Comparison of ENCODE assay signal across 10 cellular contexts in the genomic region with DNA sequence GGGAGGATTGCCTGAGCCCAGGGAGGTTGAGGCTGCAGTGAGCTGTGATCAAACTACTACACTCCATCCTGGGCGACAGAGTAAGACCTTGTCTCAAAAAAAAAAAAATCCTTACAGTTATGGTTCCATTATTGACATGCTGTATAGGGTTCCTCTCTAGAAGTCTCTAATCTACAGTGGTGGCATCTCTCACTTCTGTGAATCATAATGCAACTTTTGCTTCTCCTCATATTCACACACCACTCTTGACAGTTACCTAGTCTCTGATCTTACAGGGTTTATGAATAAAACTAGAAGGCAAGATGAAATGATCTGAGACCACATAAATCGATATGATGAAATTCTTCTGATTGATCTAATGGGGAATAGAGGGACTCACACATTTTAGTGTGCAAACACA. TPM values are rescaled to one million over a fixed set of nuclear protein-coding genes. Genes with fewer than 3 reads are reported as not detected.
DNase-seq lines count a peak whose midpoint lies in the region; ATAC-seq and TF ChIP-seq lines count a peak whose summit lies in the region.
"Had no signal": no experiment of that assay in that cellular context is flagged by ENCODE, and none has a peak within 500 bp of the region (broad histone marks: within the 10 kb centered on the region; RNA-seq: fewer than 3 reads in every experiment).

No MANE protein-coding gene starts in this region.

- H3K36me3 ChIP-seq in KOPT-K1 (ENCODE audit: insufficient read depth, low read length) = no peaks in the 10 kb centered on the region

- peaks cover 22 to 83% (median 59%) of the 10 kb centered on the region in 4 donors for H3K4me1 Mint-ChIP-seq in naive thymus-derived CD8-positive, alpha-beta T cell

- H3K27me3 Mint-ChIP-seq in naive thymus-derived CD8-positive, alpha-beta T cell = no peaks in the 10 kb centered on the region

- peak overlapping the region; percentile 63 for H3K27ac ChIP-seq in KOPT-K1 (ENCODE audit: low read depth, low read length, poor library complexity, severe bottlenecking)
- H3K27ac ChIP-seq: body of pancreas, GM23248 had no signal

- peak overlapping the region in 9 of 10 donors; percentile 55 to 84 (median 70) for H3K4me3 Mint-ChIP-seq in naive thymus-derived CD8-positive, alpha-beta T cell

- POLR2A ChIA-PET in naive thymus-derived CD8-positive, alpha-beta T cell (lab: Charles Lee) = interaction anchor here (11.2 kb wide), 1 partner anchor 40 kb away, joined by 121 read pairs; a partner anchor contains a TSS
- POLR2A ChIA-PET in HEK293T (lab: Yijun Ruan, JAX) = no interaction called here

- peak overlapping the region; percentile 56 to 94 (median 84) for H3K27ac Mint-ChIP-seq in naive thymus-derived CD8-positive, alpha-beta T cell

- H3K9me3 Mint-ChIP-seq in naive thymus-derived CD8-positive, alpha-beta T cell = no peaks in the 10 kb centered on the region

- peaks cover 0 to 5% (median 0%) of the 10 kb centered on the region in 3 donors for H3K36me3 Mint-ChIP-seq in naive thymus-derived CD8-positive, alpha-beta T cell

- no peaks in the 10 kb centered on the region for H3K9me3 ChIP-seq in KOPT-K1 (ENCODE audit: insufficient read depth, low read length, poor library complexity, severe bottlenecking)
- H3K9me3 ChIP-seq: body of pancreas had no signal

- CTCF ChIA-PET in HEK293T (lab: Yijun Ruan, JAX) = no interaction called here

- peak; percentile 65 for ATAC-seq in GM18867 (IDR thresholded peaks at IDR 0.05; ENCODE audit: unreplicated experiment)
- peak; percentile 57 for ATAC-seq in GM21786 (IDR thresholded peaks at IDR 0.05; ENCODE audit: unreplicated experiment)
- ATAC-seq in naive thymus-derived CD8-positive, alpha-beta T cell = peak; percentile 24 to 41
- no peak for ATAC-seq in HG02970 (IDR thresholded peaks at IDR 0.05; ENCODE audit: low FRiP score, unreplicated experiment)
- ATAC-seq: body of pancreas had no signal

- no peak for DNase-seq in naive thymus-derived CD8-positive, alpha-beta T cell
- no peak for DNase-seq in NCI-H128 (lab: John Stamatoyannopoulos, UW; ENCODE audit: unreplicated experiment)
- no peak for DNase-seq in HEK293T (ENCODE audit: extremely low spot score)
- DNase-seq in DMS153 treated with DMSO at 0.1 percent for 48 hours (lab: John Stamatoyannopoulos, UW; ENCODE audit: unreplicated experiment) = no peak
- DNase-seq: body of pancreas had no signal

TF ChIP-seq in HEK293T, 16 proteins besides CTCF, POLR2A, EP300 and RAD21:
- TF ChIP-seq, protein P1, sequence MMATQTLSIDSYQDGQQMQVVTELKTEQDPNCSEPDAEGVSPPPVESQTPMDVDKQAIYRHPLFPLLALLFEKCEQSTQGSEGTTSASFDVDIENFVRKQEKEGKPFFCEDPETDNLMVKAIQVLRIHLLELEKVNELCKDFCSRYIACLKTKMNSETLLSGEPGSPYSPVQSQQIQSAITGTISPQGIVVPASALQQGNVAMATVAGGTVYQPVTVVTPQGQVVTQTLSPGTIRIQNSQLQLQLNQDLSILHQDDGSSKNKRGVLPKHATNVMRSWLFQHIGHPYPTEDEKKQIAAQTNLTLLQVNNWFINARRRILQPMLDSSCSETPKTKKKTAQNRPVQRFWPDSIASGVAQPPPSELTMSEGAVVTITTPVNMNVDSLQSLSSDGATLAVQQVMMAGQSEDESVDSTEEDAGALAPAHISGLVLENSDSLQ (IDR thresholded peaks at IDR 0.05) = no peak
- no peak for TF ChIP-seq SP1 (IDR thresholded peaks at IDR 0.05)
- no peak for TF ChIP-seq NFRKB (IDR thresholded peaks at IDR 0.05)
- TF ChIP-seq L3MBTL2 (conservative IDR thresholded peaks at IDR 0.05) = no peak
- TF ChIP-seq FOXA1 (IDR thresholded peaks at IDR 0.05) = no peak
- no peak for TF ChIP-seq ZNF384 (IDR thresholded peaks at IDR 0.05)
- TF ChIP-seq LEF1 (IDR thresholded peaks at IDR 0.05; ENCODE audit: borderline replicate concordance) = no peak
- TF ChIP-seq ELF4 (IDR thresholded peaks at IDR 0.05) = no peak
- TF ChIP-seq HDGF (IDR thresholded peaks at IDR 0.05; ENCODE audit: borderline replicate concordance) = no peak
- TF ChIP-seq FOXM1 (IDR thresholded peaks at IDR 0.05; ENCODE audit: borderline replicate concordance) = no peak
- no peak for TF ChIP-seq BHLHE40 (IDR thresholded peaks at IDR 0.05; ENCODE audit: borderline replicate concordance)
- no peak for TF ChIP-seq CTBP1 (IDR thresholded peaks at IDR 0.05; ENCODE audit: borderline replicate concordance)

RNA-seq across cellular contexts. Expression of a gene that starts 40.6 kb away (rescaled TPM):
- total RNA-seq in naive thymus-derived CD8-positive, alpha-beta T cell = 100 to 1,000 TPM; 110 to 116 TPM
- polyA plus RNA-seq in naive thymus-derived CD8-positive, alpha-beta T cell = 10 to 100 TPM; 20.9 to 26.6 (median 24.1) TPM
